In genomic region chr6:83215131-83216047, GRCh38 we compare ENCODE assay signal across 8 cellular contexts. TPM values are rescaled to one million over a fixed set of nuclear protein-coding genes. Genes with fewer than 3 reads are reported as not detected.
A peak's percentile ranks its signal among the peaks of the same experiment; 100 is the strongest.
DNase-seq lines count a peak whose midpoint lies in the region; ATAC-seq, FAIRE-seq and TF ChIP-seq lines count a peak whose summit lies in the region.

No MANE protein-coding gene starts in this region.

- no peak overlapping the region for H2AFZ ChIP-seq in fibroblast of lung (ENCODE audit: low read length)

- H3K4me1 ChIP-seq in fibroblast of lung (ENCODE audit: control insufficient read depth, extremely low read depth, insufficient read depth, low read length) = peaks cover 2% of the 10 kb centered on the region

- peak; percentile 99 for ATAC-seq in GM21528 (IDR thresholded peaks at IDR 0.05; ENCODE audit: low FRiP score, unreplicated experiment)

- no peaks in the 10 kb centered on the region for H3K36me3 Mint-ChIP-seq in neural crest cell (ENCODE audit: low read depth)

- peak; percentile 57 for FAIRE-seq in HTR-8/SVneo (lab: Jason Lieb, UNC)

- peak; percentile 90 to 92 for TF ChIP-seq CTCF in fibroblast of lung (conservative IDR thresholded peaks at IDR 0.05 in 1 of 2, IDR thresholded peaks at IDR 0.05 in 1 of 2; ENCODE audit: low read depth in 1 of 2, low read length in 2 of 2)
- peak; percentile 78 for TF ChIP-seq CTCF in neural crest cell (conservative IDR thresholded peaks at IDR 0.05)

- no peaks in the 10 kb centered on the region for H4K20me1 ChIP-seq in fibroblast of lung (ENCODE audit: control insufficient read depth, extremely low read depth, insufficient read depth, low read length)

- H3K4me2 ChIP-seq in fibroblast of lung (ENCODE audit: extremely low read depth, insufficient read depth, low read length) = no peak overlapping the region

- H3K27ac ChIP-seq in fibroblast of lung (ENCODE audit: insufficient read depth, low read length) = peak overlapping the region; percentile 19

- no peak overlapping the region for H3K27ac Mint-ChIP-seq in neural crest cell (ENCODE audit: unreplicated experiment)

- H3K9me3 Mint-ChIP-seq in neural crest cell = no peaks in the 10 kb centered on the region

- H3K4me1 Mint-ChIP-seq in neural crest cell = peaks cover 4% of the 10 kb centered on the region

- no peak overlapping the region for H3K9ac ChIP-seq in fibroblast of lung (ENCODE audit: insufficient read depth, low read length)

- no peaks in the 10 kb centered on the region for H3K27me3 Mint-ChIP-seq in neural crest cell (ENCODE audit: low read depth)

- DNase-seq in ELF-1 (ENCODE audit: low read depth, low spot score) (peak; percentile 28), HTR-8/SVneo (ENCODE audit: insufficient read length, low spot score) (peak; percentile 45), NOMO-1 treated with dmso at 0.1 percent for 144 hours (lab: John Stamatoyannopoulos, UW; ENCODE audit: unreplicated experiment) (peak; percentile 14), activated T-cell treated with anti-CD3 and anti-CD28 coated beads for 4 hours (peak; percentile 27), fibroblast of lung (ENCODE audit: low read depth in 2 of 2) (peak; percentile 81 to 83), neural crest cell (ENCODE audit: low read depth, low spot score) (peak; percentile 48), ureter (ENCODE audit: low spot score) (peak; percentile 56)

- no peaks in the 10 kb centered on the region for H3K9me3 ChIP-seq in fibroblast of lung (ENCODE audit: control insufficient read depth, insufficient read depth, low read depth, low read length)

- no peak overlapping the region for H3K4me3 ChIP-seq in fibroblast of lung (replicated peaks in 1 of 4; ENCODE audit: control extremely low read depth in 1 of 4, insufficient read depth in 1 of 4, low read depth in 3 of 4, low read length in 4 of 4)

- H3K36me3 ChIP-seq in fibroblast of lung (ENCODE audit: control insufficient read depth, insufficient read depth, low read length) = no peaks in the 10 kb centered on the region

- H3K79me2 ChIP-seq in fibroblast of lung (ENCODE audit: control insufficient read depth, insufficient read depth, low read length) = no peaks in the 10 kb centered on the region

- H3K4me3 Mint-ChIP-seq in neural crest cell = no peak overlapping the region

- H3K27me3 ChIP-seq in fibroblast of lung (ENCODE audit: control insufficient read depth, insufficient read depth, low read length) = no peaks in the 10 kb centered on the region

RNA-seq across cellular contexts. Expression of gene RWDD2A, which starts 22.2 kb away (rescaled TPM):
- total RNA-seq in fibroblast of lung (3.6 and 4.6 TPM in 2 replicates), neural crest cell (4.8 and 5.1 TPM in 2 replicates), ureter (2.6 TPM)
- polyA plus RNA-seq in fibroblast of lung = 4.0 and 6.9 TPM in 2 replicates
- 2.5 and 4.0 TPM in 2 replicates for polyA plus RNA-seq in fibroblast of lung (2012)
- polyA minus RNA-seq in fibroblast of lung (ENCODE audit: low replicate concordance) = 0.43 TPM in 1 of 2 replicates, not detected in the other

RNA-seq across cellular contexts. Expression of gene PGM3, which starts 22.3 kb away (rescaled TPM):
- total RNA-seq in fibroblast of lung (69.2 and 71.9 TPM in 2 replicates), neural crest cell (45.8 and 52.4 TPM in 2 replicates), ureter (25.3 TPM)
- polyA plus RNA-seq in fibroblast of lung = 74.0 and 107 TPM in 2 replicates
- polyA plus RNA-seq in fibroblast of lung (2012) = 66.3 and 83.0 TPM in 2 replicates
- 33.9 and 54.3 TPM in 2 replicates for polyA minus RNA-seq in fibroblast of lung (ENCODE audit: low replicate concordance)

Comparison
In these comparisons a context has a peak if more than half of its experiments do, and no peak if none do; other contexts are left out.
1. DNase-seq: peak in every context shown above with its lines; median percentile 82 in fibroblast of lung; 56 in ureter; 48 in neural crest cell; 45 in HTR-8/SVneo; 28 in ELF-1; 27 in activated T-cell treated with anti-CD3 and anti-CD28 coated beads for 4 hours; 14 in NOMO-1 treated with dmso at 0.1 percent for 144 hours.